Comparison of ENCODE assay signal across 14 cellular contexts in the genomic region with DNA sequence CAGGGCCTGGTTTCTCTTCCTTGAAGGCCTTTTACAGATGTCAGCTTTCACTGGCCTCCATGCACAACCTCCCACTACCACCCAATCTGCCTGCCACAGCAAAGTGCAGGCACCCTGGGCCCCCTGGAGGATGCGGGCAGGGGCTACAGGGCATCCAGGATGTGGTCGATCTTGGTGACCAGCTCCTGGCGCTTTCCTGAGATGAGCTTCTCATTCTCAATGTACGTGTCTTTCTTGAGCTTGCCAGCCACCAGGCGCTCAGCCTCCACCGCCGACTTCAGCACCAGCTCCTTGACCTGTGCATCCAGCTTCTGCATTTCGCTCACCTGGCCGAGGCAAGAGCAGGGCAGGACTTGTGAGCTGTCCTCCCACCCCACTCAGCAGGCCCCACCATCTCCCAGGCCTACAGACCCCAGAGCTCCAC. TPM values are rescaled to one million over a fixed set of nuclear protein-coding genes. Genes with fewer than 3 reads are reported as not detected.
A peak's percentile ranks its signal among the peaks of the same experiment; 100 is the strongest.
DNase-seq lines count a peak whose midpoint lies in the region; ATAC-seq and TF ChIP-seq lines count a peak whose summit lies in the region.
"Had no signal": no experiment of that assay in that cellular context is flagged by ENCODE, and none has a peak within 500 bp of the region (broad histone marks: within the 10 kb centered on the region; RNA-seq: fewer than 3 reads in every experiment).

No MANE protein-coding gene starts in this region.

- no peak for TF ChIP-seq EP300 in SK-N-SH (IDR thresholded peaks at IDR 0.05; ENCODE audit: borderline replicate concordance in 1 of 2, low read depth in 1 of 2, low read length in 1 of 2)

- H3F3A ChIP-seq in SK-N-SH (replicated peaks; ENCODE audit: insufficient read depth), result peaks cover 35% of the 10 kb centered on the region

- WGBS in SK-N-SH (ENCODE audit: low lambda C conversion rate), result 95% methylated on average over 9 of the region's 9 CpGs

- no peak overlapping the region for H3K4me3 Mint-ChIP-seq in HFFc6
- peak overlapping the region; percentile 94 for H3K4me3 Mint-ChIP-seq in activated T-helper 17 cell treated with anti-CD3 and anti-CD28 coated beads, Interleukin-2, amount 50 U/mL, for 72 hours

- intact Hi-C loops in left lung (cut with DNase I), result no loop called here

- no peaks in the 10 kb centered on the region for H3K9me2 ChIP-seq in SK-N-SH

- TF ChIP-seq RAD21 in SK-N-SH (IDR thresholded peaks at IDR 0.05; ENCODE audit: low read length), result no peak

- DNase-seq in SK-N-SH, result no peak
- no peak for DNase-seq in HFFc6
- peak; percentile 77 for DNase-seq in osteoblast (ENCODE audit: insufficient read length, low spot score, missing footprints)
- no peak for DNase-seq in left lung
- no peak for DNase-seq in NCI-H2081 treated with DMSO at 0.1 percent for 48 hours (lab: John Stamatoyannopoulos, UW)
- DNase-seq: activated CD8-positive, alpha-beta memory T cell treated with anti-CD3 and anti-CD28 coated beads, Interleukin-2, amount 50 U/mL, for 4 hours; NCI-H2171 treated with DMSO at 0.1 percent for 48 hours had no signal

- TF ChIP-seq CTCF in SK-N-SH (IDR thresholded peaks at IDR 0.05) (peak; percentile 28; the same call in 1 of the 2 replicates), HFFc6 (IDR thresholded peaks at IDR 0.05) (peak; percentile 48), osteoblast (IDR thresholded peaks at IDR 0.05; ENCODE audit: extremely low read depth, low read depth, low read length) (no peak), left lung (IDR thresholded peaks at IDR 0.05) (no peak)

- H3K27me3 ChIP-seq in SK-N-SH (ENCODE audit: insufficient read depth), result no peaks in the 10 kb centered on the region
- no peaks in the 10 kb centered on the region for H3K27me3 ChIP-seq in osteoblast (ENCODE audit: insufficient read depth, low read length)
- no peaks in the 10 kb centered on the region for H3K27me3 ChIP-seq in left lung
- H3K27me3 ChIP-seq: hepatocyte, SJSA1 had no signal

- H2AFZ ChIP-seq in SK-N-SH (ENCODE audit: low read depth), result no peak overlapping the region
- H2AFZ ChIP-seq in osteoblast (ENCODE audit: low read length), result no peak overlapping the region
- H2AFZ ChIP-seq: hepatocyte had no signal

- peaks cover 33% of the 10 kb centered on the region for H3K4me1 Mint-ChIP-seq in HFFc6 (ENCODE audit: low read depth)
- H3K4me1 Mint-ChIP-seq in activated T-helper 17 cell treated with anti-CD3 and anti-CD28 coated beads, Interleukin-2, amount 50 U/mL, for 72 hours, result peaks cover 23% of the 10 kb centered on the region

- CTCF ChIA-PET in SK-N-SH (lab: Yijun Ruan, JAX), result interaction anchor here (0.8 to 1.5 kb wide), 5 partner anchors 12 to 255 kb away, joined by 3 to 5 read pairs (median 3); no protein-coding TSS in a partner anchor

- ATAC-seq in SK-N-SH treated with all-trans-retinoic acid at 6 μM for 48 hours (no peak), left lung (no peak), GM18873 (IDR thresholded peaks at IDR 0.05; ENCODE audit: low FRiP score, unreplicated experiment) (no peak)
- peak; percentile 15 for ATAC-seq in activated T-helper 17 cell treated with anti-CD3 and anti-CD28 coated beads, Interleukin-2, amount 50 U/mL, for 72 hours (replicated peaks)
- ATAC-seq: sciatic nerve had no signal

- H3K9me3 ChIP-seq in SK-N-SH (no peaks in the 10 kb centered on the region), osteoblast (ENCODE audit: low read depth, low read length) (no peaks in the 10 kb centered on the region), left lung (no peaks in the 10 kb centered on the region)
- H3K9me3 ChIP-seq: SJSA1 had no signal

- H3K79me2 ChIP-seq in SK-N-SH (ENCODE audit: insufficient read depth), result peaks cover 63% of the 10 kb centered on the region
- peaks cover 70% of the 10 kb centered on the region for H3K79me2 ChIP-seq in osteoblast (ENCODE audit: insufficient read depth, low read length)

- H4K20me1 ChIP-seq in SK-N-SH (ENCODE audit: insufficient read depth), result no peaks in the 10 kb centered on the region
- peaks cover 10% of the 10 kb centered on the region for H4K20me1 ChIP-seq in osteoblast (ENCODE audit: insufficient read depth, low read length)

- H3K36me3 Mint-ChIP-seq in HFFc6 (ENCODE audit: low read depth), result peaks cover 60% of the 10 kb centered on the region
- H3K36me3 Mint-ChIP-seq in activated T-helper 17 cell treated with anti-CD3 and anti-CD28 coated beads, Interleukin-2, amount 50 U/mL, for 72 hours (ENCODE audit: low read depth), result peaks cover 79% of the 10 kb centered on the region

- peak overlapping the region; percentile 96 for H3K27ac Mint-ChIP-seq in HFFc6
- H3K27ac Mint-ChIP-seq in activated T-helper 17 cell treated with anti-CD3 and anti-CD28 coated beads, Interleukin-2, amount 50 U/mL, for 72 hours, result peak overlapping the region; percentile 96
- H3K27ac Mint-ChIP-seq: mesothelial cell of epicardium had no signal

- no peak overlapping the region for H3K4me3 ChIP-seq in SK-N-SH (ENCODE audit: low read depth in 2 of 2, low read length in 1 of 2)
- H3K4me3 ChIP-seq in osteoblast (ENCODE audit: insufficient read depth, low read length), result no peak overlapping the region
- H3K4me3 ChIP-seq in left lung, result no peak overlapping the region
- H3K4me3 ChIP-seq: hepatocyte, SJSA1 had no signal

- POLR2A ChIA-PET in SK-N-SH (lab: Yijun Ruan, JAX), result interaction anchor here (1.6 kb wide), 1 partner anchor 30 kb away, joined by 4 read pairs; a partner anchor contains a TSS

- H3K36me3 ChIP-seq in SK-N-SH (replicated peaks in 1 of 2; ENCODE audit: control insufficient read depth in 1 of 2, insufficient read depth in 2 of 2, low read length in 1 of 2), result peaks cover 25 to 39% of the 10 kb centered on the region in 2 experiments
- H3K36me3 ChIP-seq in osteoblast (ENCODE audit: insufficient read depth, low read length), result peaks cover 42% of the 10 kb centered on the region
- peaks cover 0 to 73% of the 10 kb centered on the region in 2 donors for H3K36me3 ChIP-seq in left lung

- H3K27ac ChIP-seq in SK-N-SH (ENCODE audit: low read depth in 2 of 2, low read length in 1 of 2) (peak overlapping the region in 1 of 2 experiments; percentile 79; a peak in 2 of 4 replicates), osteoblast (ENCODE audit: low read depth, low read length) (peak overlapping the region; percentile 66), left lung (peak overlapping the region in 1 of 2 donors; percentile 87)
- H3K27ac ChIP-seq: hepatocyte, SJSA1 had no signal

- no peaks in the 10 kb centered on the region for H3K9me3 Mint-ChIP-seq in HFFc6
- peaks cover 4% of the 10 kb centered on the region for H3K9me3 Mint-ChIP-seq in activated T-helper 17 cell treated with anti-CD3 and anti-CD28 coated beads, Interleukin-2, amount 50 U/mL, for 72 hours
- H3K9me3 Mint-ChIP-seq: mesothelial cell of epicardium had no signal

- no peak overlapping the region for H3K4me2 ChIP-seq in SK-N-SH
- H3K4me2 ChIP-seq in osteoblast (ENCODE audit: insufficient read depth, low read length), result no peak overlapping the region
- H3K4me2 ChIP-seq: hepatocyte had no signal

- no peak overlapping the region for H3K9ac ChIP-seq in SK-N-SH

- H3K27me3 Mint-ChIP-seq in HFFc6 (ENCODE audit: insufficient read depth), result peaks cover 8% of the 10 kb centered on the region
- no peaks in the 10 kb centered on the region for H3K27me3 Mint-ChIP-seq in activated T-helper 17 cell treated with anti-CD3 and anti-CD28 coated beads, Interleukin-2, amount 50 U/mL, for 72 hours

- peaks cover 15% of the 10 kb centered on the region in 2 experiments for H3K4me1 ChIP-seq in SK-N-SH (ENCODE audit: control insufficient read depth in 1 of 2, insufficient read depth in 2 of 2, low read depth in 1 of 2, low read length in 1 of 2)
- peaks cover 31% of the 10 kb centered on the region for H3K4me1 ChIP-seq in osteoblast (ENCODE audit: insufficient read depth, low read length)
- H3K4me1 ChIP-seq in left lung, result peaks cover 18 to 84% of the 10 kb centered on the region in 2 donors

TF ChIP-seq in SK-N-SH, 30 proteins besides CTCF, POLR2A, EP300 and RAD21:
- no peak for TF ChIP-seq NRF1 (IDR thresholded peaks at IDR 0.05; ENCODE audit: low read depth, low read length)
- TF ChIP-seq SMC3 (IDR thresholded peaks at IDR 0.05; ENCODE audit: low read depth, low read length), result no peak
- no peak for TF ChIP-seq CHD2 (IDR thresholded peaks at IDR 0.05; ENCODE audit: low read length, partially characterized antibody)

TF ChIP-seq in SK-N-SH treated with all-trans-retinoic acid at 6 μM for 48 hours, 23 proteins besides CTCF, POLR2A, EP300 and RAD21 (continues in another document):
- TF ChIP-seq, protein P1, sequence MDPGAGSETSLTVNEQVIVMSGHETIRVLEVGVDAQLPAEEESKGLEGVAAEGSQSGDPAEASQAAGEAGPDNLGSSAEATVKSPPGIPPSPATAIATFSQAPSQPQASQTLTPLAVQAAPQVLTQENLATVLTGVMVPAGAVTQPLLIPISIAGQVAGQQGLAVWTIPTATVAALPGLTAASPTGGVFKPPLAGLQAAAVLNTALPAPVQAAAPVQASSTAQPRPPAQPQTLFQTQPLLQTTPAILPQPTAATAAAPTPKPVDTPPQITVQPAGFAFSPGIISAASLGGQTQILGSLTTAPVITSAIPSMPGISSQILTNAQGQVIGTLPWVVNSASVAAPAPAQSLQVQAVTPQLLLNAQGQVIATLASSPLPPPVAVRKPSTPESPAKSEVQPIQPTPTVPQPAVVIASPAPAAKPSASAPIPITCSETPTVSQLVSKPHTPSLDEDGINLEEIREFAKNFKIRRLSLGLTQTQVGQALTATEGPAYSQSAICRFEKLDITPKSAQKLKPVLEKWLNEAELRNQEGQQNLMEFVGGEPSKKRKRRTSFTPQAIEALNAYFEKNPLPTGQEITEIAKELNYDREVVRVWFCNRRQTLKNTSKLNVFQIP (CRISPR knock-in tag; IDR thresholded peaks at IDR 0.05; ENCODE audit: borderline replicate concordance, low read depth), result no peak
- TF ChIP-seq, protein P2, sequence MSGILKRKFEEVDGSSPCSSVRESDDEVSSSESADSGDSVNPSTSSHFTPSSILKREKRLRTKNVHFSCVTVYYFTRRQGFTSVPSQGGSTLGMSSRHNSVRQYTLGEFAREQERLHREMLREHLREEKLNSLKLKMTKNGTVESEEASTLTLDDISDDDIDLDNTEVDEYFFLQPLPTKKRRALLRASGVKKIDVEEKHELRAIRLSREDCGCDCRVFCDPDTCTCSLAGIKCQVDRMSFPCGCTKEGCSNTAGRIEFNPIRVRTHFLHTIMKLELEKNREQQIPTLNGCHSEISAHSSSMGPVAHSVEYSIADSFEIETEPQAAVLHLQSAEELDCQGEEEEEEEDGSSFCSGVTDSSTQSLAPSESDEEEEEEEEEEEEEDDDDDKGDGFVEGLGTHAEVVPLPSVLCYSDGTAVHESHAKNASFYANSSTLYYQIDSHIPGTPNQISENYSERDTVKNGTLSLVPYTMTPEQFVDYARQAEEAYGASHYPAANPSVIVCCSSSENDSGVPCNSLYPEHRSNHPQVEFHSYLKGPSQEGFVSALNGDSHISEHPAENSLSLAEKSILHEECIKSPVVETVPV (CRISPR knock-in tag; IDR thresholded peaks at IDR 0.05), result no peak
- TF ChIP-seq ZNF8 (CRISPR knock-in tag; IDR thresholded peaks at IDR 0.05), result no peak

RNA-seq across cellular contexts. Expression of a gene that starts 30.3 kb away (rescaled TPM):
- polyA plus RNA-seq in SK-N-SH (2012; rRNA removed), result 162 and 183 TPM in 2 replicates
- 140 and 172 TPM in 2 replicates for polyA plus RNA-seq in SK-N-SH (2012; cell fraction: cytosol; rRNA removed)
- polyA plus RNA-seq in SK-N-SH (2012; cell fraction: nucleus; rRNA removed), result 92.3 and 140 TPM in 2 replicates
- 100 to 1,000 TPM; 277 to 332 (median 315) TPM for total RNA-seq in HFFc6 (2021; fragmentation: NEBNext Ultra II Directional; extraction: Animal tissue kit (Norgen Biotek cat#: 25700))
- 100 to 1,000 TPM; 106 to 179 TPM for total RNA-seq in activated T-helper 17 cell treated with anti-CD3 and anti-CD28 coated beads, Interleukin-2, amount 50 U/mL, for 72 hours
- 467 and 473 TPM in 2 replicates for total RNA-seq in osteoblast
- total RNA-seq in left lung, result 100 to 1,000 TPM; 229 to 294 TPM

Comparison
In these comparisons a context has a peak if more than half of its experiments do, and no peak if none do; other contexts are left out.
1. CTCF ChIP-seq: peak in SK-N-SH (single experiment) and HFFc6 (single experiment); none in osteoblast (single experiment) and left lung (0 of 2).